ENCODE assay signal across 1 cellular context in genomic region chr20:44392776-44393607, GRCh38.
TF ChIP-seq lines count a peak whose summit lies in the region.

No MANE protein-coding gene starts in this region.

TF ChIP-seq in HepG2, 621 proteins besides CTCF, POLR2A, EP300 and RAD21 (continued from another document and continues in another):
- no peak for TF ChIP-seq HOXA9 (CRISPR knock-in tag; IDR thresholded peaks at IDR 0.05; ENCODE audit: borderline replicate concordance)
- TF ChIP-seq, protein P1, sequence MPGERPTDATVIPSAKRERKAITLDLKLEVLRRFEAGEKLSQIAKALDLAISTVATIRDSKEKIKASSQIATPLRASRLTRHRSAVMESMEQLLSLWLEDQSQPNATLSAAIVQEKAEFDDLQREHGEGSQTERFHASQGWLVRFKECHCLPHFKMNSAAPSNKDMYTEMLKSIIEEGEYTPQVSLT (CRISPR knock-in tag; IDR thresholded peaks at IDR 0.05; ENCODE audit: borderline replicate concordance, low read depth), result no peak
- TF ChIP-seq ZNF431 (CRISPR knock-in tag; IDR thresholded peaks at IDR 0.05; ENCODE audit: borderline replicate concordance, low read depth), result peak; percentile 88; the same call in 1 of the 2 replicates
- no peak; the same call in 1 of the 2 replicates for TF ChIP-seq RCOR2 (CRISPR knock-in tag; IDR thresholded peaks at IDR 0.05)
- peak; percentile 92 for TF ChIP-seq ZNF768 (CRISPR knock-in tag; IDR thresholded peaks at IDR 0.05)
- TF ChIP-seq RERE (CRISPR knock-in tag; IDR thresholded peaks at IDR 0.05; ENCODE audit: low read depth), result peak; percentile 39
- no peak for TF ChIP-seq SIN3B (IDR thresholded peaks at IDR 0.05; ENCODE audit: low read length)
- TF ChIP-seq HOXA5 (CRISPR knock-in tag; IDR thresholded peaks at IDR 0.05), result peak; percentile 44
- TF ChIP-seq THAP7 (CRISPR knock-in tag; IDR thresholded peaks at IDR 0.05), result peak; percentile 93
- TF ChIP-seq E2F5 (CRISPR knock-in tag; conservative IDR thresholded peaks at IDR 0.05), result no peak
- no peak for TF ChIP-seq TERF1 (CRISPR knock-in tag; IDR thresholded peaks at IDR 0.05)
- TF ChIP-seq ZNF546 (CRISPR knock-in tag; conservative IDR thresholded peaks at IDR 0.05), result no peak
- TF ChIP-seq JUND (CRISPR knock-in tag; IDR thresholded peaks at IDR 0.05), result peak; percentile 71; the same call in 1 of the 2 replicates
- TF ChIP-seq ISL2 (CRISPR knock-in tag; IDR thresholded peaks at IDR 0.05), result peak; percentile 77
- TF ChIP-seq ZNF577 (CRISPR knock-in tag; IDR thresholded peaks at IDR 0.05; ENCODE audit: borderline replicate concordance, low read depth), result no peak
- TF ChIP-seq, protein P2, sequence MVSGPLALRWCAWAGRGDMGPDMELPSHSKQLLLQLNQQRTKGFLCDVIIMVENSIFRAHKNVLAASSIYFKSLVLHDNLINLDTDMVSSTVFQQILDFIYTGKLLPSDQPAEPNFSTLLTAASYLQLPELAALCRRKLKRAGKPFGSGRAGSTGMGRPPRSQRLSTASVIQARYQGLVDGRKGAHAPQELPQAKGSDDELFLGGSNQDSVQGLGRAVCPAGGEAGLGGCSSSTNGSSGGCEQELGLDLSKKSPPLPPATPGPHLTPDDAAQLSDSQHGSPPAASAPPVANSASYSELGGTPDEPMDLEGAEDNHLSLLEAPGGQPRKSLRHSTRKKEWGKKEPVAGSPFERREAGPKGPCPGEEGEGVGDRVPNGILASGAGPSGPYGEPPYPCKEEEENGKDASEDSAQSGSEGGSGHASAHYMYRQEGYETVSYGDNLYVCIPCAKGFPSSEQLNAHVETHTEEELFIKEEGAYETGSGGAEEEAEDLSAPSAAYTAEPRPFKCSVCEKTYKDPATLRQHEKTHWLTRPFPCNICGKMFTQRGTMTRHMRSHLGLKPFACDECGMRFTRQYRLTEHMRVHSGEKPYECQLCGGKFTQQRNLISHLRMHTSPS (CRISPR knock-in tag; IDR thresholded peaks at IDR 0.05; ENCODE audit: low read depth), result peak; percentile 94
- no peak for TF ChIP-seq CSRNP1 (CRISPR knock-in tag; IDR thresholded peaks at IDR 0.05)
- no peak for TF ChIP-seq ZSCAN21 (CRISPR knock-in tag; IDR thresholded peaks at IDR 0.05; ENCODE audit: borderline replicate concordance)
- TF ChIP-seq PHF5A (CRISPR knock-in tag; IDR thresholded peaks at IDR 0.05; ENCODE audit: low read depth, unreplicated experiment), result no peak
- no peak for TF ChIP-seq ZNF83 (CRISPR knock-in tag; IDR thresholded peaks at IDR 0.05; ENCODE audit: borderline replicate concordance)
- TF ChIP-seq BCL6 (CRISPR knock-in tag; IDR thresholded peaks at IDR 0.05), result no peak; the same call in none of the 2 replicates
- no peak for TF ChIP-seq ZNF335 (CRISPR knock-in tag; IDR thresholded peaks at IDR 0.05)
- peak; percentile 37; the same call in 1 of the 2 replicates for TF ChIP-seq ZBTB34 (CRISPR knock-in tag; IDR thresholded peaks at IDR 0.05)
- no peak for TF ChIP-seq JUNB (CRISPR knock-in tag; IDR thresholded peaks at IDR 0.05; ENCODE audit: borderline replicate concordance)
- TF ChIP-seq GATA4 (IDR thresholded peaks at IDR 0.05; ENCODE audit: borderline replicate concordance, low read depth), result peak; percentile 61; the same call in 1 of the 2 replicates
- TF ChIP-seq, protein P3, sequence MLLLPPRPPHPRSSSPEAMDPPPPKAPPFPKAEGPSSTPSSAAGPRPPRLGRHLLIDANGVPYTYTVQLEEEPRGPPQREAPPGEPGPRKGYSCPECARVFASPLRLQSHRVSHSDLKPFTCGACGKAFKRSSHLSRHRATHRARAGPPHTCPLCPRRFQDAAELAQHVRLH (CRISPR knock-in tag; IDR thresholded peaks at IDR 0.05; ENCODE audit: borderline replicate concordance, low read depth), result no peak
- peak; percentile 75 for TF ChIP-seq ZFX (CRISPR knock-in tag; IDR thresholded peaks at IDR 0.05; ENCODE audit: low read depth)
- TF ChIP-seq NR3C1 (CRISPR knock-in tag; IDR thresholded peaks at IDR 0.05), result no peak
- TF ChIP-seq, protein P4, sequence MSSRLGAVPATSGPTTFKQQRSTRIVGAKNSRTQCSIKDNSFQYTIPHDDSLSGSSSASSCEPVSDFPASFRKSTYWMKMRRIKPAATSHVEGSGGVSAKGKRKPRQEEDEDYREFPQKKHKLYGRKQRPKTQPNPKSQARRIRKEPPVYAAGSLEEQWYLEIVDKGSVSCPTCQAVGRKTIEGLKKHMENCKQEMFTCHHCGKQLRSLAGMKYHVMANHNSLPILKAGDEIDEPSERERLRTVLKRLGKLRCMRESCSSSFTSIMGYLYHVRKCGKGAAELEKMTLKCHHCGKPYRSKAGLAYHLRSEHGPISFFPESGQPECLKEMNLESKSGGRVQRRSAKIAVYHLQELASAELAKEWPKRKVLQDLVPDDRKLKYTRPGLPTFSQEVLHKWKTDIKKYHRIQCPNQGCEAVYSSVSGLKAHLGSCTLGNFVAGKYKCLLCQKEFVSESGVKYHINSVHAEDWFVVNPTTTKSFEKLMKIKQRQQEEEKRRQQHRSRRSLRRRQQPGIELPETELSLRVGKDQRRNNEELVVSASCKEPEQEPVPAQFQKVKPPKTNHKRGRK (CRISPR knock-in tag; IDR thresholded peaks at IDR 0.05), result no peak
- peak; percentile 75 for TF ChIP-seq SOX5 (CRISPR knock-in tag; IDR thresholded peaks at IDR 0.05; ENCODE audit: borderline replicate concordance)
- TF ChIP-seq, protein P5, sequence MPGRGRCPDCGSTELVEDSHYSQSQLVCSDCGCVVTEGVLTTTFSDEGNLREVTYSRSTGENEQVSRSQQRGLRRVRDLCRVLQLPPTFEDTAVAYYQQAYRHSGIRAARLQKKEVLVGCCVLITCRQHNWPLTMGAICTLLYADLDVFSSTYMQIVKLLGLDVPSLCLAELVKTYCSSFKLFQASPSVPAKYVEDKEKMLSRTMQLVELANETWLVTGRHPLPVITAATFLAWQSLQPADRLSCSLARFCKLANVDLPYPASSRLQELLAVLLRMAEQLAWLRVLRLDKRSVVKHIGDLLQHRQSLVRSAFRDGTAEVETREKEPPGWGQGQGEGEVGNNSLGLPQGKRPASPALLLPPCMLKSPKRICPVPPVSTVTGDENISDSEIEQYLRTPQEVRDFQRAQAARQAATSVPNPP (CRISPR knock-in tag; IDR thresholded peaks at IDR 0.05), result no peak
- no peak for TF ChIP-seq HNRNPUL1 (IDR thresholded peaks at IDR 0.05; ENCODE audit: low read depth, low read length)
- no peak for TF ChIP-seq NFE2L1 (CRISPR knock-in tag; IDR thresholded peaks at IDR 0.05; ENCODE audit: borderline replicate concordance)
- TF ChIP-seq, protein P6, sequence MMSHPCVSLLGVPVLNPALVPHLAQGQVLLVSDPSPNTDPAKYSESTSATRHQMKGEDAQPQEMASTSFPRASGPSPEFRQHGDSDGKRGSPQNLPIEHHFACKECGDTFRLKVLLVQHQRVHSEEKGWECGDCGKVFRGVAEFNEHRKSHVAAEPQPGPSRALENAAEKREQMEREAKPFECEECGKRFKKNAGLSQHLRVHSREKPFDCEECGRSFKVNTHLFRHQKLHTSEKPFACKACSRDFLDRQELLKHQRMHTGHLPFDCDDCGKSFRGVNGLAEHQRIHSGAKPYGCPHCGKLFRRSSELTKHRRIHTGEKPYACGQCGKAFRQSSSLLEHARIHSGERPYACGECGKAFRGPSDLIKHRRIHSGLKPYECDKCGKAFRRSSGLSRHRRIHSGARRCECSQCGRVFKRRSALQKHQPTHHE (CRISPR knock-in tag; IDR thresholded peaks at IDR 0.05; ENCODE audit: borderline replicate concordance), result peak; percentile 79; the same call in 1 of the 2 replicates
- TF ChIP-seq HDAC1 (CRISPR knock-in tag; IDR thresholded peaks at IDR 0.05), result no peak; the same call in 1 of the 2 replicates
- TF ChIP-seq ZNF432 (CRISPR knock-in tag; IDR thresholded peaks at IDR 0.05; ENCODE audit: borderline replicate concordance), result no peak
- no peak for TF ChIP-seq ZBTB21 (CRISPR knock-in tag; IDR thresholded peaks at IDR 0.05)
- no peak for TF ChIP-seq ZNF460 (CRISPR knock-in tag; IDR thresholded peaks at IDR 0.05; ENCODE audit: borderline replicate concordance)
- TF ChIP-seq, protein P7, sequence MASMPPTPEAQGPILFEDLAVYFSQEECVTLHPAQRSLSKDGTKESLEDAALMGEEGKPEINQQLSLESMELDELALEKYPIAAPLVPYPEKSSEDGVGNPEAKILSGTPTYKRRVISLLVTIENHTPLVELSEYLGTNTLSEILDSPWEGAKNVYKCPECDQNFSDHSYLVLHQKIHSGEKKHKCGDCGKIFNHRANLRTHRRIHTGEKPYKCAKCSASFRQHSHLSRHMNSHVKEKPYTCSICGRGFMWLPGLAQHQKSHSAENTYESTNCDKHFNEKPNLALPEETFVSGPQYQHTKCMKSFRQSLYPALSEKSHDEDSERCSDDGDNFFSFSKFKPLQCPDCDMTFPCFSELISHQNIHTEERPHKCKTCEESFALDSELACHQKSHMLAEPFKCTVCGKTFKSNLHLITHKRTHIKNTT (CRISPR knock-in tag; IDR thresholded peaks at IDR 0.05), result no peak
- TF ChIP-seq ZNF7 (CRISPR knock-in tag; IDR thresholded peaks at IDR 0.05), result no peak
- TF ChIP-seq ZNF703 (CRISPR knock-in tag; IDR thresholded peaks at IDR 0.05; ENCODE audit: borderline replicate concordance), result no peak
